In genomic region chr3:48433472-48434118, GRCh38 we compare ENCODE assay signal across 12 cellular contexts. TPM values are rescaled to one million over a fixed set of nuclear protein-coding genes. Genes with fewer than 3 reads are reported as not detected.
DNase-seq lines count a peak whose midpoint lies in the region; ATAC-seq and TF ChIP-seq lines count a peak whose summit lies in the region.
"Had no signal": no experiment of that assay in that cellular context is flagged by ENCODE, and none has a peak within 500 bp of the region (broad histone marks: within the 10 kb centered on the region; RNA-seq: fewer than 3 reads in every experiment).

No MANE protein-coding gene starts in this region.

- H3K9me3 Mint-ChIP-seq in activated T-cell treated with anti-CD3 and anti-CD28 coated beads, Interleukin-2, amount 50 U/mL, for 24 hours: no peaks in the 10 kb centered on the region
- H3K9me3 Mint-ChIP-seq: CD4-positive, alpha-beta memory T cell; central memory CD8-positive, alpha-beta T cell had no signal

- no peak overlapping the region for H3K27ac Mint-ChIP-seq in activated T-cell treated with anti-CD3 and anti-CD28 coated beads, Interleukin-2, amount 50 U/mL, for 24 hours

- H3K36me3 ChIP-seq in WERI-Rb-1: peaks cover 24% of the 10 kb centered on the region
- no peaks in the 10 kb centered on the region for H3K36me3 ChIP-seq in prostate gland

- TF ChIP-seq CTCF in WERI-Rb-1 (IDR thresholded peaks at IDR 0.05; ENCODE audit: low read depth, low read length) (no peak), prostate gland (IDR thresholded peaks at IDR 0.05) (no peak), GM13976 (IDR thresholded peaks at IDR 0.05; ENCODE audit: borderline replicate concordance, control extremely low read depth, extremely low read depth, insufficient read depth, missing control alignments) (no peak)

- no peak for TF ChIP-seq POLR2A in prostate gland (IDR thresholded peaks at IDR 0.05)

- ATAC-seq in GM21423 (IDR thresholded peaks at IDR 0.05; ENCODE audit: unreplicated experiment) (no peak), GM18498 (IDR thresholded peaks at IDR 0.05; ENCODE audit: unreplicated experiment) (no peak)

- H3K4me3 ChIP-seq in WERI-Rb-1 (ENCODE audit: low read depth, low read length): no peak overlapping the region
- H3K4me3 ChIP-seq in prostate gland: no peak overlapping the region
- H3K4me3 ChIP-seq: SJSA1 had no signal

- H3K27ac ChIP-seq in WERI-Rb-1: peak overlapping the region; percentile 83
- H3K27ac ChIP-seq in prostate gland: peak overlapping the region; percentile 31 to 96
- H3K27ac ChIP-seq: SJSA1 had no signal

- H3K27me3 ChIP-seq in WERI-Rb-1 (ENCODE audit: insufficient read depth, low read depth, severe bottlenecking) (no peaks in the 10 kb centered on the region), prostate gland (replicated peaks; ENCODE audit: insufficient read depth) (no peaks in the 10 kb centered on the region)
- H3K27me3 ChIP-seq: SJSA1 had no signal

- H3K4me1 ChIP-seq in prostate gland (replicated peaks): peaks cover 7% of the 10 kb centered on the region

- in situ Hi-C loops in Caki2 (cut with HindIII; ENCODE audit: low pct_unique_long_range_greater_than_20kb, low sequenced_read_pairs): no loop called here
- in situ Hi-C loops in GM13976 (cut with MboI; ENCODE audit: low sequenced_read_pairs, unreplicated experiment): loop anchor here (10.0 kb wide), 1 partner anchor 159 kb away; no protein-coding TSS in a partner anchor

- H3K36me3 Mint-ChIP-seq in activated T-cell treated with anti-CD3 and anti-CD28 coated beads, Interleukin-2, amount 50 U/mL, for 24 hours (ENCODE audit: low read depth): peaks cover 46% of the 10 kb centered on the region

- 75% methylated on average over 12 of the region's 12 CpGs for WGBS in prostate gland

- H3K27me3 Mint-ChIP-seq in activated T-cell treated with anti-CD3 and anti-CD28 coated beads, Interleukin-2, amount 50 U/mL, for 24 hours: no peaks in the 10 kb centered on the region
- H3K27me3 Mint-ChIP-seq: CD4-positive, alpha-beta memory T cell; central memory CD8-positive, alpha-beta T cell had no signal

- intact Hi-C loops in prostate gland (cut with DNase I): loop anchor here (5.0 to 10.0 kb wide), 2 partner anchors 129 to 201 kb away; partner anchors contain the start of gene NME6

- H3K4me1 Mint-ChIP-seq in activated T-cell treated with anti-CD3 and anti-CD28 coated beads, Interleukin-2, amount 50 U/mL, for 24 hours (ENCODE audit: low read depth): peaks cover 25% of the 10 kb centered on the region

- peak; percentile 72 for DNase-seq in Caki2 (ENCODE audit: low read depth)
- no peak for DNase-seq in WERI-Rb-1
- peak; percentile 42 for DNase-seq in glomerular visceral epithelial cell (ENCODE audit: extremely low spot score)
- no peak for DNase-seq in prostate gland (ENCODE audit: low spot score)
- DNase-seq in activated T-cell treated with anti-CD3 and anti-CD28 coated beads, Interleukin-2, amount 50 U/mL, for 24 hours: no peak
- no peak for DNase-seq in GM13976 (ENCODE audit: low spot score)
- DNase-seq: CD4-positive, alpha-beta memory T cell; stimulated activated CD4-positive, alpha-beta T cell treated with anti-CD3 and anti-CD28 coated beads, Interleukin-12 subunit alpha, Interleukin-12 subunit beta, amount 100 ng/mL, for 4 hours had no signal

- H3K9me3 ChIP-seq in WERI-Rb-1 (ENCODE audit: severe bottlenecking): no peaks in the 10 kb centered on the region
- H3K9me3 ChIP-seq in prostate gland: no peaks in the 10 kb centered on the region
- H3K9me3 ChIP-seq: SJSA1 had no signal

- H3K4me3 Mint-ChIP-seq in activated T-cell treated with anti-CD3 and anti-CD28 coated beads, Interleukin-2, amount 50 U/mL, for 24 hours: no peak overlapping the region
- H3K4me3 Mint-ChIP-seq: CD4-positive, alpha-beta memory T cell; central memory CD8-positive, alpha-beta T cell had no signal

RNA-seq across cellular contexts. Expression of gene PLXNB1, which starts 3.7 kb away (rescaled TPM):
- 17.8 and 24.8 TPM in 2 replicates for total RNA-seq in Caki2 (2014; rRNA removed; shearing (Covaris generic); ENCODE audit: low replicate concordance)
- total RNA-seq in prostate gland: 100 to 1,000 TPM; 115 to 182 TPM

RNA-seq across cellular contexts. Expression of gene CCDC51, which starts 6.3 kb away (rescaled TPM):
- total RNA-seq in Caki2 (2014; rRNA removed; shearing (Covaris generic); ENCODE audit: low replicate concordance): 49.6 and 59.3 TPM in 2 replicates
- 10 to 100 TPM; 12.7 to 14.8 TPM for total RNA-seq in prostate gland

RNA-seq across cellular contexts. Expression of gene TMA7, which starts 6.5 kb away (rescaled TPM):
- total RNA-seq in Caki2 (2014; rRNA removed; shearing (Covaris generic); ENCODE audit: low replicate concordance): 418 and 765 TPM in 2 replicates
- 100 to 1,000 TPM; 310 to 446 TPM for total RNA-seq in prostate gland

RNA-seq across cellular contexts. Expression of gene ATRIP, which starts 12.9 kb away (rescaled TPM):
- total RNA-seq in Caki2 (2014; rRNA removed; shearing (Covaris generic); ENCODE audit: low replicate concordance): 1.6 and 4.0 TPM in 2 replicates
- 10 to 100 TPM in 1 of 2 donors, 1 to 10 TPM in 1; 7.7 to 16.5 TPM for total RNA-seq in prostate gland

Comparison
In these comparisons a context has a peak if more than half of its experiments do, and no peak if none do; other contexts are left out.
1. DNase-seq: peak in Caki2 (single experiment) and glomerular visceral epithelial cell (single experiment); none in WERI-Rb-1 (single experiment), prostate gland (single experiment), activated T-cell treated with anti-CD3 and anti-CD28 coated beads, Interleukin-2, amount 50 U/mL, for 24 hours (single experiment) and GM13976 (single experiment).